In the genomic region with DNA sequence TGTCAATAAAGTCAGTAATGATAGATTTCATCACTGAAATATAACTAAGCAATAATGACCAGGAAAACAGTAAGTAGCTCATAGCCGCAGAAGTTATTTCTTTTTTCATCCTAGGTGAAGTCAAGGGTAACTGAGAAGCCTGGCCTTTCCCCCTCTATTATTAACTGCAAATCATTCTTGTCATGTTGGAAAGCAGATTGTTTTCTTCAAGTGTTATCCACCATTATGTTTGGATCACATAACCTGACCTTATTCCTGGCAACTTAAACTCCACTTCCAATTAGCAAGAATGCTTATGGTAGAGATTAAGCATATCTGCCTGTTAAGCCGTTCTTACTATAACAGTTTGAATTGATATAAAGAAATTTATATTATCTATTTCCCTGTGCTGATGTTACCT, we compare ENCODE assay signal across 28 cellular contexts.
"Had no signal": no experiment of that assay in that cellular context is flagged by ENCODE, and none has a peak within 500 bp of the region (broad histone marks: within the 10 kb centered on the region; RNA-seq: fewer than 3 reads in every experiment).

No MANE protein-coding gene starts in this region.

- H3K36me3 ChIP-seq: cardiac muscle cell, gastroesophageal sphincter, stomach, thyroid gland, upper lobe of left lung had no signal

- H3K27me3 ChIP-seq: body of pancreas, cardiac muscle cell, dorsolateral prefrontal cortex, gastroesophageal sphincter, stomach, thyroid gland, upper lobe of left lung had no signal

- ATAC-seq: body of pancreas; effector memory CD8-positive, alpha-beta T cell; gastroesophageal sphincter; left colon; naive thymus-derived CD8-positive, alpha-beta T cell; psoas muscle; right cardiac atrium; stimulated activated naive B cell treated with anti-CD40 and anti-IgM and Interleukin-4, amounts not matched to agents 10 μg/mL and 1 μg/mL and 100 μg/mL, for 72 hours had no signal

- H3K4me1 ChIP-seq: body of pancreas, gastroesophageal sphincter, parathyroid adenoma, psoas muscle, stomach, thyroid gland, upper lobe of left lung had no signal

- H3K9me3 ChIP-seq: body of pancreas, gastroesophageal sphincter, psoas muscle, thyroid gland had no signal

- H2AFZ ChIP-seq: parathyroid adenoma had no signal

- DNase-seq: activated CD4-positive, alpha-beta T cell treated with anti-CD3 and anti-CD28 coated beads for 4 hours; activated CD4-positive, alpha-beta T cell treated with anti-CD3 and anti-CD28 coated beads, Interleukin-2, amount 50 U/mL, for 4 hours; activated CD8-positive, alpha-beta memory T cell treated with anti-CD3 and anti-CD28 coated beads for 24 hours; activated effector memory CD4-positive, alpha-beta T cell treated with Interleukin-2 at 50 U/mL for 16 hours; activated naive CD4-positive, alpha-beta T cell treated with Interleukin-2 at 50 U/mL for 16 hours; aorta; body of pancreas; cerebellar nuclear complex; dorsolateral prefrontal cortex; effector memory CD8-positive, alpha-beta T cell; head of caudate nucleus; hippocampal formation; kidney; left colon; naive thymus-derived CD8-positive, alpha-beta T cell; occipital lobe; psoas muscle; right cardiac atrium; stimulated activated CD4-positive, alpha-beta T cell treated with anti-CD3 and anti-CD28 coated beads, Interleukin-15, amount 100 ng/mL, for 24 hours; stimulated activated CD4-positive, alpha-beta T cell treated with anti-CD3 and anti-CD28 coated beads, Interleukin-2, amount 100 ng/mL, for 24 hours; stimulated activated naive B cell treated with anti-CD40 and anti-IgM and Interleukin-4, amounts not matched to agents 10 μg/mL and 1 μg/mL and 100 μg/mL, for 72 hours; stomach; thyroid gland; upper lobe of left lung had no signal

- H3K4me3 ChIP-seq: body of pancreas, cardiac muscle cell, coronary artery, dorsolateral prefrontal cortex, gastroesophageal sphincter, psoas muscle, stomach, thyroid gland, upper lobe of left lung had no signal
